Comparison of ENCODE assay signal across 10 cellular contexts in the genomic region with DNA sequence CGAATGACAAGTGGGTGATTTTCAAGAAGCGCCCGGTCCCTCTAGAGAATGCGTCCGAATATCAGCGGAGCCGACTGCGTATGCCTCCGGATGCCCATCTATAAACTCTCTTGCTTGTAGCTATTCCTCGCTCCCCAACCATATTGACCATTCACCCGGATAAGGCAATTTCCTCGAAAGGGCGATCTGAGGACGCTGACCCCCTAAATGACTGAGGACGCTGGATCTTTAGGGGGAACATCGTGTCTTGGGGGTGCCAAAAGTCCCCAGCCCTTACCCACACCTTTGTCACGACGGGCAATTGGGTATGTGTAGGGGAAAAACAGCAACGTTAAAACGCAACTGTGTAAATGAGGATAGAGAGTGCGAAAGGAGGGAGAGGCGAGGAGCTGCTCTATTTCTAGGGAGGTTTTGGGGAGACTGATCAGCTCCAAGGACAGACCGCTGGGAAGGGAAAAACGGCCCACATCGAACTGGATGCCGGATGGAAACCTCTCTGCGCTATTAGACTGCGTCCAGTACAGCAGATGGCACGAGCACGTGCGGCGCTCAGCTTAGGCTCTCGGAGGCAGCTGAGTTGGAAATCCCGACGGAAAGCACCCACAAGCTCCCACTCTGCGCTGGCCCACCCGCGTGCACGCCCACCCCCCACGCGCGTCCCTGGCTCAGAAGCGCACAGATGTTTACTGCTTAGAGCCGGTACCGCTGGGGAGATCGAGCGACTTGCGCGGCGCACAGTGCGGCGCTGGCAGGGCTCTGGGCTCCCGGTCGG. TPM values are rescaled to one million over a fixed set of nuclear protein-coding genes. Genes with fewer than 3 reads are reported as not detected.
A peak's percentile ranks its signal among the peaks of the same experiment; 100 is the strongest.
DNase-seq lines count a peak whose midpoint lies in the region; ATAC-seq and TF ChIP-seq lines count a peak whose summit lies in the region.
"Had no signal": no experiment of that assay in that cellular context is flagged by ENCODE, and none has a peak within 500 bp of the region (broad histone marks: within the 10 kb centered on the region; RNA-seq: fewer than 3 reads in every experiment).

No MANE protein-coding gene starts in this region.

- H3K27me3 ChIP-seq in mammary epithelial cell (ENCODE audit: insufficient read depth, low read length) (peaks cover 29% of the 10 kb centered on the region), stomach smooth muscle (ENCODE audit: control insufficient read depth in 1 of 2, insufficient read depth in 2 of 2, low read length in 2 of 2) (peaks cover 45 to 79% of the 10 kb centered on the region in 2 donors)
- H3K27me3 ChIP-seq: MG63 had no signal

- H3K4me1 ChIP-seq in mammary epithelial cell (ENCODE audit: insufficient read depth, low read length) (peaks cover 9% of the 10 kb centered on the region), stomach smooth muscle (ENCODE audit: control insufficient read depth, insufficient read depth, low read length) (peaks cover 26% of the 10 kb centered on the region)

- H3K36me3 ChIP-seq in mammary epithelial cell (ENCODE audit: insufficient read depth, low read length) (no peaks in the 10 kb centered on the region), stomach smooth muscle (ENCODE audit: control insufficient read depth in 2 of 2, insufficient read depth in 2 of 2, low read length in 2 of 2) (no peaks in the 10 kb centered on the region)
- H3K36me3 ChIP-seq: MG63 had no signal

- H3K27ac ChIP-seq in mammary epithelial cell (ENCODE audit: insufficient read depth, low read depth, low read length): no peak overlapping the region
- H3K27ac ChIP-seq in stomach smooth muscle (ENCODE audit: low read length): no peak overlapping the region

- H3K4me2 ChIP-seq in mammary epithelial cell (ENCODE audit: insufficient read depth, low read depth, low read length): peak overlapping the region; percentile 89

- H3K9me3 ChIP-seq in mammary epithelial cell (replicated peaks; ENCODE audit: insufficient read depth, low read length) (no peaks in the 10 kb centered on the region), stomach smooth muscle (ENCODE audit: control insufficient read depth in 2 of 2, low read length in 2 of 2) (no peaks in the 10 kb centered on the region)
- H3K9me3 ChIP-seq: MG63 had no signal

- WGBS in mammary epithelial cell (ENCODE audit: low coverage, missing lambda C conversion rate): 39% methylated on average over 42 of the region's 54 CpGs

- CTCF ChIA-PET in mammary epithelial cell (lab: Charles Lee; ENCODE audit: low non-redundant PET): no interaction called here

- BruUV-seq in mammary epithelial cell (replicated peaks; lab: Mats Ljungman, UMichigan): no TSS peak

- H2AFZ ChIP-seq in mammary epithelial cell (ENCODE audit: low read depth, low read length): no peak overlapping the region

- H3K4me3 ChIP-seq in mammary epithelial cell (replicated peaks in 1 of 3; ENCODE audit: insufficient read depth in 1 of 3, low read depth in 2 of 3, low read length in 3 of 3): peak overlapping the region in 2 of 3 experiments; percentile 1 to 22
- peak overlapping the region; percentile 52 to 53 for H3K4me3 ChIP-seq in stomach smooth muscle (ENCODE audit: low read length in 2 of 2)
- H3K4me3 ChIP-seq: MG63 had no signal

- in situ Hi-C loops in mammary epithelial cell (cut with MboI; ENCODE audit: low sequenced_read_pairs in 2 of 2): no loop called here

- H3K79me2 ChIP-seq in mammary epithelial cell (ENCODE audit: insufficient read depth, low read length): no peaks in the 10 kb centered on the region

- H3K9ac ChIP-seq in mammary epithelial cell (ENCODE audit: insufficient read depth, low read length) (no peak overlapping the region), stomach smooth muscle (ENCODE audit: low read length in 2 of 2) (no peak overlapping the region)

- ATAC-seq in left lobe of liver: no peak

- intact Hi-C loops in mammary epithelial cell (cut with micrococcal nuclease): loop anchor here (5.0 to 10.0 kb wide), 4 partner anchors 39 to 646 kb away; partner anchors contain the start of gene GORAB

- dilution Hi-C loops in mammary epithelial cell (cut with HindIII; ENCODE audit: low sequenced_read_pairs): no loop called here

- no peak for TF ChIP-seq CTCF in mammary epithelial cell (conservative IDR thresholded peaks at IDR 0.05 in 1 of 2, IDR thresholded peaks at IDR 0.05 in 1 of 2; ENCODE audit: extremely low read depth in 1 of 2, insufficient read depth in 1 of 2, low read depth in 1 of 2, low read length in 2 of 2)

- H4K20me1 ChIP-seq in mammary epithelial cell (ENCODE audit: insufficient read depth, low read length): no peaks in the 10 kb centered on the region

- DNase-seq in NCI-H82 (lab: John Stamatoyannopoulos, UW) (peak; percentile 78), NCI-H82 treated with DMSO at 0.1 percent for 48 hours (lab: John Stamatoyannopoulos, UW; ENCODE audit: unreplicated experiment) (no peak), mammary epithelial cell (no peak), iris pigment epithelial cell (ENCODE audit: low read depth) (peak; percentile 23), COLO668 (lab: John Stamatoyannopoulos, UW; ENCODE audit: unreplicated experiment) (no peak), NCI-H2029 (lab: John Stamatoyannopoulos, UW) (no peak), left lobe of liver (ENCODE audit: low spot score) (no peak)

RNA-seq across cellular contexts. Expression of gene PRRX1, which starts 2.9 kb away (rescaled TPM):
- 1 to 10 TPM in 1 of 2 donors, not detected in 1; 1.7 TPM for total RNA-seq in mammary epithelial cell
- 0.18 TPM for polyA plus RNA-seq in mammary epithelial cell
- not detected for polyA minus RNA-seq in mammary epithelial cell
- total RNA-seq in left lobe of liver: 0.15 TPM
- total RNA-seq: activated naive CD4-positive, alpha-beta T cell treated with anti-CD3 and anti-CD28 coated beads, Interleukin-2, amount 50 U/mL, for 72 hours had no signal

Comparison
In these comparisons a context has a peak if more than half of its experiments do, and no peak if none do; other contexts are left out.
1. DNase-seq: peak in NCI-H82 (single experiment) and iris pigment epithelial cell (single experiment); none in NCI-H82 treated with DMSO at 0.1 percent for 48 hours (single experiment), mammary epithelial cell (single experiment), COLO668 (single experiment), NCI-H2029 (single experiment) and left lobe of liver (single experiment).